ENCODE assay signal across 22 cellular contexts in genomic region chr20:46121531-46121930, GRCh38. TPM values are rescaled to one million over a fixed set of nuclear protein-coding genes. Genes with fewer than 3 reads are reported as not detected.
DNase-seq lines count a peak whose midpoint lies in the region; ATAC-seq, FAIRE-seq and TF ChIP-seq lines count a peak whose summit lies in the region.
"Had no signal": no experiment of that assay in that cellular context is flagged by ENCODE, and none has a peak within 500 bp of the region (broad histone marks: within the 10 kb centered on the region; RNA-seq: fewer than 3 reads in every experiment).

No MANE protein-coding gene starts in this region.

- FAIRE-seq in GM12892 (lab: Jason Lieb, UNC), result peak; percentile 5

- DNase-seq in GM12892 (ENCODE audit: insufficient read length) (no peak), activated B cell treated with CpG ODN at 0.5 μM for 24 hours (no peak), naive B cell (no peak), MG63 (no peak), mucosa of descending colon (no peak), NOMO-1 (lab: John Stamatoyannopoulos, UW; ENCODE audit: unreplicated experiment in 2 of 2) (no peak)
- DNase-seq: activated CD4-positive, alpha-beta memory T cell treated with anti-CD3 and anti-CD28 coated beads, Interleukin-2, amount 10 ng/mL, durations not matched to agents 7 days and 5 days; activated naive CD4-positive, alpha-beta T cell; CD8-positive, alpha-beta memory T cell; effector CD4-positive, alpha-beta T cell; NCI-H1417; NCI-H524; stimulated activated CD4-positive, alpha-beta T cell treated with anti-CD3 and anti-CD28 coated beads, Interleukin-1b, Interleukin-23, amount 100 ng/mL, for 48 hours; stimulated activated naive CD4-positive, alpha-beta T cell treated with Interleukin-2 at 50 U/mL for 16 hours had no signal

- H3K27ac Mint-ChIP-seq in activated B cell treated with CpG ODN at 0.5 μM for 24 hours (peak overlapping the region; percentile 100), naive B cell (peak overlapping the region; percentile 51 to 100 (median 100))
- H3K27ac Mint-ChIP-seq: activated CD4-positive, alpha-beta memory T cell treated with anti-CD3 and anti-CD28 coated beads, Interleukin-2, amount 10 ng/mL, durations not matched to agents 7 days and 5 days; CD8-positive, alpha-beta memory T cell; HFFc6; nephron; WTC11 had no signal

- H3K27me3 Mint-ChIP-seq in activated B cell treated with CpG ODN at 0.5 μM for 24 hours (no peaks in the 10 kb centered on the region), naive B cell (no peaks in the 10 kb centered on the region)

- H3K4me1 ChIP-seq in BLaER1, result peaks cover 56% of the 10 kb centered on the region
- peaks cover 3% of the 10 kb centered on the region for H3K4me1 ChIP-seq in mucosa of descending colon (ENCODE audit: low read depth)
- H3K4me1 ChIP-seq: SJSA1 had no signal

- 0 out of 2 replicates have a peak overlapping the region, but pooled peaks have one; percentile 1 for H3K4me2 ChIP-seq in BLaER1

- TF ChIP-seq POLR2A in GM12892 (IDR thresholded peaks at IDR 0.05; ENCODE audit: low read depth, low read length), result no peak

- H3K9ac ChIP-seq in BLaER1, result no peak overlapping the region

- no peaks in the 10 kb centered on the region for H3K9me3 ChIP-seq in BLaER1
- H3K9me3 ChIP-seq in MG63, result no peaks in the 10 kb centered on the region
- H3K9me3 ChIP-seq in mucosa of descending colon, result no peaks in the 10 kb centered on the region
- H3K9me3 ChIP-seq: SJSA1, tibial nerve had no signal

- H4K20me1 ChIP-seq in BLaER1, result peaks cover 52% of the 10 kb centered on the region

- no peaks in the 10 kb centered on the region for H3K27me3 ChIP-seq in BLaER1
- H3K27me3 ChIP-seq in MG63, result peaks cover 15% of the 10 kb centered on the region
- H3K27me3 ChIP-seq: tibial nerve had no signal

- H3K27ac ChIP-seq in BLaER1, result no peak overlapping the region
- H3K27ac ChIP-seq: SJSA1 had no signal

- no peak overlapping the region for H3K4me3 ChIP-seq in BLaER1
- no peak overlapping the region for H3K4me3 ChIP-seq in MG63
- H3K4me3 ChIP-seq in mucosa of descending colon, result no peak overlapping the region
- H3K4me3 ChIP-seq: SJSA1, tibial nerve had no signal

- CTCF ChIA-PET in activated B cell treated with CpG ODN at 0.5 μM for 24 hours (lab: Charles Lee), result interaction anchor here (1.7 to 3.1 kb wide), 2 partner anchors 9 to 22 kb away, joined by 8 to 13 read pairs; no protein-coding TSS in a partner anchor

- H3K36me3 ChIP-seq in BLaER1 (peaks cover 45% of the 10 kb centered on the region), MG63 (no peaks in the 10 kb centered on the region), mucosa of descending colon (ENCODE audit: low read depth) (no peaks in the 10 kb centered on the region)
- H3K36me3 ChIP-seq: SJSA1 had no signal

- POLR2A ChIA-PET in activated B cell treated with CpG ODN at 0.5 μM for 24 hours (lab: Charles Lee), result interaction anchor here (0.6 to 5.6 kb wide), 6 partner anchors 9 to 62 kb away, joined by 3 to 130 read pairs (median 4); no protein-coding TSS in a partner anchor

- ATAC-seq in activated B cell treated with CpG ODN at 0.5 μM for 24 hours (ENCODE audit: low read depth) (no peak), naive B cell (ENCODE audit: low read depth in 2 of 2) (no peak), GM21619 (IDR thresholded peaks at IDR 0.05; ENCODE audit: unreplicated experiment) (no peak), mucosa of descending colon (no peak)
- ATAC-seq: esophagus mucosa, WTC11 had no signal

- TF ChIP-seq CTCF in activated B cell treated with CpG ODN at 0.5 μM for 24 hours (IDR thresholded peaks at IDR 0.05), result no peak
- no peak for TF ChIP-seq CTCF in mucosa of descending colon (IDR thresholded peaks at IDR 0.05)

- H3K4me1 Mint-ChIP-seq in activated B cell treated with CpG ODN at 0.5 μM for 24 hours (peaks cover 70% of the 10 kb centered on the region), naive B cell (peaks cover 65 to 76% (median 73%) of the 10 kb centered on the region in 3 donors)
- H3K4me1 Mint-ChIP-seq: nephron had no signal

- intact Hi-C loops in activated B cell treated with CpG ODN at 0.5 μM for 24 hours (cut with micrococcal nuclease), result no loop called here
- intact Hi-C loops in mucosa of descending colon (cut with DNase I, micrococcal nuclease), result no loop called here

- H3K36me3 Mint-ChIP-seq in activated B cell treated with CpG ODN at 0.5 μM for 24 hours (ENCODE audit: low read depth) (peaks cover 81% of the 10 kb centered on the region), naive B cell (peaks cover 33 to 56% of the 10 kb centered on the region in 2 donors)

- peak overlapping the region; percentile 100 for H3K4me3 Mint-ChIP-seq in activated B cell treated with CpG ODN at 0.5 μM for 24 hours
- peak overlapping the region; percentile 99 to 100 (median 100) for H3K4me3 Mint-ChIP-seq in naive B cell
- H3K4me3 Mint-ChIP-seq: activated CD4-positive, alpha-beta memory T cell treated with anti-CD3 and anti-CD28 coated beads, Interleukin-2, amount 10 ng/mL, durations not matched to agents 7 days and 5 days; nephron; WTC11 had no signal

- H3K9me3 Mint-ChIP-seq in activated B cell treated with CpG ODN at 0.5 μM for 24 hours, result no peaks in the 10 kb centered on the region
- no peaks in the 10 kb centered on the region for H3K9me3 Mint-ChIP-seq in naive B cell
- H3K9me3 Mint-ChIP-seq: activated CD4-positive, alpha-beta memory T cell treated with anti-CD3 and anti-CD28 coated beads, Interleukin-2, amount 10 ng/mL, durations not matched to agents 7 days and 5 days; CD8-positive, alpha-beta memory T cell; HFFc6; nephron; WTC11 had no signal

RNA-seq across cellular contexts. Expression of gene CD40, which starts 3.4 kb away (rescaled TPM):
- polyA plus RNA-seq in GM12892 (2012; ENCODE audit: missing spikeins), result 159 TPM
- total RNA-seq in activated B cell treated with CpG ODN at 0.5 μM for 24 hours (410 and 464 TPM in 2 replicates), mucosa of descending colon (1 to 10 TPM; 2.8 to 10.0 (median 6.0) TPM)
- 100 to 1,000 TPM; 273 to 368 (median 312) TPM for polyA plus RNA-seq in naive B cell (ENCODE audit: low read depth in 6 of 6)
- total RNA-seq in MG63 (2014; rRNA removed; shearing (Covaris generic); ENCODE audit: low replicate concordance), result not detected in 2 replicates

RNA-seq across cellular contexts. Expression of gene NCOA5, which starts 31.8 kb away (rescaled TPM):
- 14.5 TPM for polyA plus RNA-seq in GM12892 (2012; ENCODE audit: missing spikeins)
- total RNA-seq in activated B cell treated with CpG ODN at 0.5 μM for 24 hours (46.4 and 53.1 TPM in 2 replicates), mucosa of descending colon (10 to 100 TPM; 23.7 to 36.6 (median 24.2) TPM)
- polyA plus RNA-seq in naive B cell (ENCODE audit: low read depth in 6 of 6), result 10 to 100 TPM; 13.8 to 39.3 (median 27.3) TPM
- 9.2 and 24.9 TPM in 2 replicates for total RNA-seq in MG63 (2014; rRNA removed; shearing (Covaris generic); ENCODE audit: low replicate concordance)

Comparison
In these comparisons a context has a peak if more than half of its experiments do, and no peak if none do; other contexts are left out.
1. RNA of gene CD40, which starts 3.4 kb away (total RNA-seq): 410 to 464 TPM in activated B cell treated with CpG ODN at 0.5 μM for 24 hours; 2.8 to 10.0 TPM in mucosa of descending colon and not detected in MG63; every median in the first group is over 10 times any median in the second.